22 cellular contexts compared by ENCODE assay signal in genomic region chr21:26112127-26112742, GRCh38. TPM values are rescaled to one million over a fixed set of nuclear protein-coding genes. Genes with fewer than 3 reads are reported as not detected.
DNase-seq lines count a peak whose midpoint lies in the region; ATAC-seq, FAIRE-seq and TF ChIP-seq lines count a peak whose summit lies in the region.
"Had no signal": no experiment of that assay in that cellular context is flagged by ENCODE, and none has a peak within 500 bp of the region (broad histone marks: within the 10 kb centered on the region; RNA-seq: fewer than 3 reads in every experiment).

No MANE protein-coding gene starts in this region.

- no peak for TF ChIP-seq POLR2A in H1 (IDR thresholded peaks at IDR 0.05; ENCODE audit: control extremely low read depth in 1 of 2, low read depth in 2 of 2, low read length in 2 of 2)

- H3K4me1 ChIP-seq in PC-3 (ENCODE audit: insufficient read depth, low read length) (peaks cover 23% of the 10 kb centered on the region), H1 (replicated peaks in 1 of 4; ENCODE audit: control insufficient read depth in 3 of 4, insufficient read depth in 4 of 4, low read length in 3 of 4) (peaks cover 4 to 25% (median 17%) of the 10 kb centered on the region in 4 experiments; a peak in 6 of 7 replicates), colonic mucosa (no peaks in the 10 kb centered on the region)
- H3K4me1 ChIP-seq: Peyer's patch had no signal

- no peaks in the 10 kb centered on the region for H3K27me3 Mint-ChIP-seq in progenitor cell of endocrine pancreas
- H3K27me3 Mint-ChIP-seq: activated naive CD8-positive, alpha-beta T cell treated with anti-CD3 and anti-CD28 coated beads, Interleukin-2, amount 10 ng/mL, durations not matched to agents 7 days and 5 days; B cell had no signal

- no peak overlapping the region for H2BK5ac ChIP-seq in H1 (ENCODE audit: low read depth, low read length)

- peaks cover 10% of the 10 kb centered on the region for H3K79me1 ChIP-seq in H1 (ENCODE audit: low read depth, low read length)

- H2BK20ac ChIP-seq in H1 (ENCODE audit: low read length), result no peak overlapping the region

- H3K27ac Mint-ChIP-seq in progenitor cell of endocrine pancreas, result peak overlapping the region; percentile 88
- H3K27ac Mint-ChIP-seq: activated naive CD8-positive, alpha-beta T cell treated with anti-CD3 and anti-CD28 coated beads, Interleukin-2, amount 10 ng/mL, durations not matched to agents 7 days and 5 days; B cell had no signal

- no peaks in the 10 kb centered on the region for H3K9me3 ChIP-seq in PC-3 (ENCODE audit: low read length)
- no peaks in the 10 kb centered on the region for H3K9me3 ChIP-seq in H1 (ENCODE audit: insufficient read depth in 2 of 2, low read depth in 1 of 2, low read length in 1 of 2)
- no peaks in the 10 kb centered on the region for H3K9me3 ChIP-seq in colonic mucosa
- H3K9me3 ChIP-seq: ovary, Peyer's patch, transverse colon had no signal

- H3K36me3 Mint-ChIP-seq in progenitor cell of endocrine pancreas (ENCODE audit: insufficient read depth), result peaks cover 41% of the 10 kb centered on the region

- H3K56ac ChIP-seq in H1 (replicated peaks; ENCODE audit: insufficient read length, low read depth, low read length), result no peak overlapping the region

- CTCF ChIA-PET in PC-3 (lab: Charles Lee), result no interaction called here
- CTCF ChIA-PET in H1 (lab: Charles Lee; ENCODE audit: partially characterized antibody), result interaction anchor here (0.6 kb wide), 1 partner anchor 225 kb away, joined by 3 read pairs; no protein-coding TSS in a partner anchor

- H3K4me3 Mint-ChIP-seq in progenitor cell of endocrine pancreas (ENCODE audit: low read depth), result no peak overlapping the region
- H3K4me3 Mint-ChIP-seq: activated naive CD8-positive, alpha-beta T cell treated with anti-CD3 and anti-CD28 coated beads, Interleukin-2, amount 10 ng/mL, durations not matched to agents 7 days and 5 days; activated T-cell treated with anti-CD3 and anti-CD28 coated beads, Interleukin-2, amount 50 U/mL, for 4 hours; B cell had no signal

- no peaks in the 10 kb centered on the region for H3K27me3 ChIP-seq in PC-3 (ENCODE audit: low read length)
- no peaks in the 10 kb centered on the region for H3K27me3 ChIP-seq in H1 (replicated peaks in 1 of 4; ENCODE audit: control insufficient read depth in 3 of 4, extremely low read depth in 1 of 4, insufficient read depth in 3 of 4, low read length in 3 of 4)
- no peaks in the 10 kb centered on the region for H3K27me3 ChIP-seq in colonic mucosa
- H3K27me3 ChIP-seq: ovary, Peyer's patch, transverse colon had no signal

- H2BK15ac ChIP-seq in H1 (ENCODE audit: low read length), result no peak overlapping the region

- intact Hi-C loops in PC-3 (cut with micrococcal nuclease) (no loop called here), colonic mucosa (cut with DNase I) (no loop called here)

- TF ChIP-seq RAD21 in H1 (IDR thresholded peaks at IDR 0.05 in 1 of 2, conservative IDR thresholded peaks at IDR 0.05 in 1 of 2; ENCODE audit: low read depth in 2 of 2, low read length in 2 of 2), result no peak

- BruUV-seq in PC-3 (replicated peaks; lab: Mats Ljungman, UMichigan), result no TSS peak

- H3K9ac ChIP-seq in PC-3 (ENCODE audit: low read length) (no peak overlapping the region), H1 (replicated peaks in 1 of 4; ENCODE audit: extremely low read depth in 1 of 4, low read depth in 3 of 4, low read length in 3 of 4) (no peak overlapping the region), colonic mucosa (ENCODE audit: low read depth in 2 of 2, low read length in 2 of 2) (no peak overlapping the region)

- H3K18ac ChIP-seq in H1 (ENCODE audit: extremely low read depth, low read length), result no peak overlapping the region

- H2BK120ac ChIP-seq in H1 (replicated peaks; ENCODE audit: low read depth, low read length), result no peak overlapping the region

- DNase-seq in PC-3 (no peak), H1 (ENCODE audit: low read depth in 1 of 2, low spot score in 2 of 2) (no peak), progenitor cell of endocrine pancreas (ENCODE audit: low spot score, unreplicated experiment) (no peak), colonic mucosa (no peak), RPMI8226 (no peak)
- DNase-seq: activated CD4-positive, alpha-beta T cell treated with anti-CD3 and anti-CD28 coated beads, Interleukin-2, amount 50 U/mL, for 1 hour; activated naive CD8-positive, alpha-beta T cell treated with anti-CD3 and anti-CD28 coated beads, Interleukin-2, amount 10 ng/mL, durations not matched to agents 7 days and 5 days; activated T-cell treated with anti-CD3 and anti-CD28 coated beads, Interleukin-2, amount 50 U/mL, for 4 hours; cerebellar nuclear complex; GF-D8; H7; ovary; Peyer's patch; stimulated activated CD4-positive, alpha-beta T cell treated with anti-CD3 and anti-CD28 coated beads, Interleukin-4, amount 100 ng/mL, for 24 hours; stimulated activated CD8-positive, alpha-beta memory T cell treated with anti-CD3 and anti-CD28 coated beads, Interleukin-4, amount 100 ng/mL, for 48 hours; transverse colon had no signal

- H3F3A ChIP-seq in PC-3 (ENCODE audit: low read length, unreplicated experiment), result no peaks in the 10 kb centered on the region

- H2AFZ ChIP-seq in PC-3 (ENCODE audit: low read length) (no peak overlapping the region), H1 (ENCODE audit: low read length) (no peak overlapping the region)

- H3K4me1 Mint-ChIP-seq in progenitor cell of endocrine pancreas (ENCODE audit: low read depth), result peaks cover 50% of the 10 kb centered on the region
- H3K4me1 Mint-ChIP-seq: activated naive CD8-positive, alpha-beta T cell treated with anti-CD3 and anti-CD28 coated beads, Interleukin-2, amount 10 ng/mL, durations not matched to agents 7 days and 5 days had no signal

- POLR2A ChIA-PET in PC-3 (lab: Charles Lee; ENCODE audit: unreplicated experiment), result no interaction called here
- POLR2A ChIA-PET in H1 (lab: Charles Lee; ENCODE audit: partially characterized antibody), result interaction anchor here (1.4 to 2.7 kb wide), 2 partner anchors 8 to 15 kb away, joined by 3 to 8 read pairs; no protein-coding TSS in a partner anchor

- TF ChIP-seq CTCF in PC-3 (conservative IDR thresholded peaks at IDR 0.05; ENCODE audit: low read depth, low read length) (no peak), H1 (IDR thresholded peaks at IDR 0.05; ENCODE audit: control extremely low read depth in 1 of 3, insufficient read depth in 1 of 3, low read depth in 1 of 3, low read length in 3 of 3) (no peak), progenitor cell of endocrine pancreas (IDR thresholded peaks at IDR 0.05; ENCODE audit: unreplicated experiment) (no peak), colonic mucosa (IDR thresholded peaks at IDR 0.05) (no peak)

- H3K14ac ChIP-seq in H1 (ENCODE audit: insufficient read length), result no peak overlapping the region

- FAIRE-seq in H1 (lab: Jason Lieb, UNC), result no peak
- FAIRE-seq: endothelial cell of umbilical vein, TTC549 had no signal

- H4K8ac ChIP-seq in H1 (ENCODE audit: extremely low read depth, insufficient read depth, low read length), result no peak overlapping the region

- no peaks in the 10 kb centered on the region for H4K20me1 ChIP-seq in PC-3 (ENCODE audit: low read length)
- peaks cover 0 to 13% of the 10 kb centered on the region in 2 experiments for H4K20me1 ChIP-seq in H1 (replicated peaks in 1 of 2; ENCODE audit: control insufficient read depth in 1 of 2, insufficient read depth in 2 of 2, low read length in 2 of 2)

- H4K91ac ChIP-seq in H1 (replicated peaks; ENCODE audit: insufficient read length, low read length), result no peak overlapping the region

- no peak overlapping the region for H4K5ac ChIP-seq in H1 (ENCODE audit: insufficient read length, low read depth, low read length)

- TF ChIP-seq EP300 in H1 (IDR thresholded peaks at IDR 0.05; ENCODE audit: borderline replicate concordance in 1 of 2, low read depth in 2 of 2, low read length in 2 of 2), result no peak

- H3K4me3 ChIP-seq in PC-3 (ENCODE audit: low read length), result no peak overlapping the region
- H3K4me3 ChIP-seq in H1 (ENCODE audit: extremely low read depth in 1 of 4, insufficient read depth in 2 of 4, low read depth in 3 of 4, low read length in 4 of 4), result no peak overlapping the region
- no peak overlapping the region for H3K4me3 ChIP-seq in colonic mucosa
- H3K4me3 ChIP-seq: ovary, Peyer's patch, transverse colon had no signal

- no peak overlapping the region; the same call in 1 of the 2 replicates for H2AK5ac ChIP-seq in H1 (ENCODE audit: low read depth, low read length)

- H3K9me3 Mint-ChIP-seq in progenitor cell of endocrine pancreas (ENCODE audit: low read depth), result peaks cover 2% of the 10 kb centered on the region
- H3K9me3 Mint-ChIP-seq: activated T-cell treated with anti-CD3 and anti-CD28 coated beads, Interleukin-2, amount 50 U/mL, for 4 hours had no signal

- H3K23me2 ChIP-seq in H1 (ENCODE audit: low read depth, low read length), result no peaks in the 10 kb centered on the region; the same call in 1 of the 2 replicates

- no peak overlapping the region for H3K4ac ChIP-seq in H1 (replicated peaks; ENCODE audit: insufficient read length, low read depth, low read length)

- H3K36me3 ChIP-seq in PC-3 (ENCODE audit: low read depth, low read length) (peaks cover 25% of the 10 kb centered on the region; the same call in 1 of the 2 replicates), H1 (ENCODE audit: control insufficient read depth in 2 of 4, insufficient read depth in 4 of 4, low read length in 3 of 4) (peaks cover 0 to 34% (median 11%) of the 10 kb centered on the region in 4 experiments; a peak in 7 of 8 replicates), colonic mucosa (no peaks in the 10 kb centered on the region)
- H3K36me3 ChIP-seq: ovary, Peyer's patch had no signal

- H3K79me2 ChIP-seq in PC-3 (ENCODE audit: low read length) (peaks cover 56% of the 10 kb centered on the region), H1 (ENCODE audit: control insufficient read depth in 1 of 2, insufficient read depth in 2 of 2, low read length in 2 of 2) (peaks cover 3 to 92% of the 10 kb centered on the region in 2 experiments; a peak in 3 of 4 replicates)

- no peak overlapping the region for H2BK12ac ChIP-seq in H1 (ENCODE audit: low read depth, low read length)

- H3K23ac ChIP-seq in H1 (ENCODE audit: insufficient read length), result peak overlapping the region; percentile 52

- WGBS in H1 (ENCODE audit: extremely low coverage in 1 of 2, insufficient coverage in 1 of 2, insufficient read length in 1 of 2, insufficient replicate concordance in 2 of 2, low coverage in 1 of 2, low lambda C conversion rate in 2 of 2, missing lambda C conversion rate in 1 of 2), 2 experiments, result 86% methylated on average over 7 of the region's 7 CpGs; no CpG with 5 or more reads in 1 of the 2 experiments

- no peak overlapping the region for H3K4me2 ChIP-seq in PC-3 (ENCODE audit: low read length)
- H3K4me2 ChIP-seq in H1 (ENCODE audit: insufficient read depth in 1 of 2, low read depth in 2 of 2, low read length in 2 of 2), result no peak overlapping the region

- ATAC-seq in GM18520 (IDR thresholded peaks at IDR 0.05; ENCODE audit: unreplicated experiment) (peak; percentile 93), PC-3 (peak; percentile 34; the same call in 1 of the 2 replicates), HG02973 (IDR thresholded peaks at IDR 0.05; ENCODE audit: unreplicated experiment) (no peak), GM19328 (IDR thresholded peaks at IDR 0.05; ENCODE audit: unreplicated experiment) (no peak)

- no peaks in the 10 kb centered on the region for H3K9me2 ChIP-seq in PC-3 (replicated peaks; ENCODE audit: low read length)

- H3K27ac ChIP-seq in PC-3 (ENCODE audit: low read length) (no peak overlapping the region), H1 (ENCODE audit: low read depth, low read length) (0 out of 2 replicates have a peak overlapping the region, but pooled peaks have one; percentile 21), colonic mucosa (no peak overlapping the region)
- H3K27ac ChIP-seq: ovary, Peyer's patch, transverse colon had no signal

RNA-seq across cellular contexts. Expression of gene APP, which starts 58.3 kb away (rescaled TPM):
- total RNA-seq in PC-3 (2014; rRNA removed) (266 and 329 TPM in 2 replicates), progenitor cell of endocrine pancreas (611 and 631 TPM in 2 replicates), colonic mucosa (100 to 1,000 TPM; 506 to 721 TPM)
- 544 and 551 TPM in 2 replicates for total RNA-seq in H1 (2021; fragmentation: NEBNext Ultra II Directional; extraction: Animal tissue kit (Norgen Biotek cat#: 25700))
- 365 and 375 TPM in 2 replicates for polyA plus RNA-seq in H1 (2011; rRNA removed)
- 520 TPM for polyA plus RNA-seq in H1 (2011; cell fraction: cytosol; rRNA removed)
- 493 TPM for polyA plus RNA-seq in H1 (2011; cell fraction: nucleus; rRNA removed)
- polyA plus RNA-seq in H1 (2012, experiment 1 of 2), result 377 to 549 TPM (median 468 TPM) in 4 replicates
- polyA plus RNA-seq in H1 (2012, experiment 2 of 2), result 50.8 TPM
- 968 TPM for polyA plus RNA-seq in H1 (2013, experiment 1 of 2)
- polyA plus RNA-seq in H1 (2013, experiment 2 of 2), result 921 TPM
- 595 and 720 TPM in 2 replicates for polyA minus RNA-seq in H1 (2011; rRNA and poly(A)+ RNA removed)
- 232 TPM for polyA minus RNA-seq in H1 (2011; cell fraction: cytosol; rRNA and poly(A)+ RNA removed)
- 416 TPM for polyA minus RNA-seq in H1 (2011; cell fraction: nucleus; rRNA and poly(A)+ RNA removed)

Comparison
In these comparisons a context has a peak if more than half of its experiments do, and no peak if none do; other contexts are left out.
1. ATAC-seq: peak in GM18520 (single experiment) and PC-3 (single experiment); none in HG02973 (single experiment) and GM19328 (single experiment).